Comparison of ENCODE assay signal across 12 cellular contexts in genomic region chr6:90222724-90223198, GRCh38.
DNase-seq lines count a peak whose midpoint lies in the region; ATAC-seq and TF ChIP-seq lines count a peak whose summit lies in the region.
"Had no signal": no experiment of that assay in that cellular context is flagged by ENCODE, and none has a peak within 500 bp of the region (broad histone marks: within the 10 kb centered on the region; RNA-seq: fewer than 3 reads in every experiment).

No MANE protein-coding gene starts in this region.

- peaks cover 30% of the 10 kb centered on the region for H3K4me1 Mint-ChIP-seq in T-helper 1 cell treated with Interleukin-12 subunit alpha and Interleukin-12 subunit beta and Interleukin-4 antibody, amounts not matched to agents 30 μg/mL and 1 μg/mL, for 36 hours (ENCODE audit: low read depth)
- peaks cover 40% of the 10 kb centered on the region for H3K4me1 Mint-ChIP-seq in activated CD4-positive, alpha-beta T cell treated with anti-CD3 and anti-CD28 coated beads, Interleukin-2, amount 10 ng/mL, durations not matched to agents 24 days and 14 days
- peaks cover 24 to 51% of the 10 kb centered on the region in 2 donors for H3K4me1 Mint-ChIP-seq in stimulated activated naive B cell treated with anti-CD40 and anti-IgM and Interleukin-4, amounts not matched to agents 10 μg/mL and 1 μg/mL and 100 μg/mL, for 72 hours

- H3K27me3 Mint-ChIP-seq in T-helper 1 cell treated with Interleukin-12 subunit alpha and Interleukin-12 subunit beta and Interleukin-4 antibody, amounts not matched to agents 30 μg/mL and 1 μg/mL, for 36 hours (ENCODE audit: low read depth) = no peaks in the 10 kb centered on the region
- no peaks in the 10 kb centered on the region for H3K27me3 Mint-ChIP-seq in activated CD4-positive, alpha-beta T cell treated with anti-CD3 and anti-CD28 coated beads, Interleukin-2, amount 10 ng/mL, durations not matched to agents 24 days and 14 days
- no peaks in the 10 kb centered on the region for H3K27me3 Mint-ChIP-seq in stimulated activated naive B cell treated with anti-CD40 and anti-IgM and Interleukin-4, amounts not matched to agents 10 μg/mL and 1 μg/mL and 100 μg/mL, for 72 hours

- no peak overlapping the region for H3K4me3 Mint-ChIP-seq in T-helper 1 cell treated with Interleukin-12 subunit alpha and Interleukin-12 subunit beta and Interleukin-4 antibody, amounts not matched to agents 30 μg/mL and 1 μg/mL, for 36 hours
- peak overlapping the region; percentile 10 for H3K4me3 Mint-ChIP-seq in activated CD4-positive, alpha-beta T cell treated with anti-CD3 and anti-CD28 coated beads, Interleukin-2, amount 10 ng/mL, durations not matched to agents 24 days and 14 days
- H3K4me3 Mint-ChIP-seq in stimulated activated naive B cell treated with anti-CD40 and anti-IgM and Interleukin-4, amounts not matched to agents 10 μg/mL and 1 μg/mL and 100 μg/mL, for 72 hours = peak overlapping the region in 1 of 2 donors; percentile 4

- no peak overlapping the region for H3K4me3 ChIP-seq in esophagus squamous epithelium
- H3K4me3 ChIP-seq: testis had no signal

- H3K9me3 Mint-ChIP-seq in T-helper 1 cell treated with Interleukin-12 subunit alpha and Interleukin-12 subunit beta and Interleukin-4 antibody, amounts not matched to agents 30 μg/mL and 1 μg/mL, for 36 hours = peaks cover 17% of the 10 kb centered on the region
- H3K9me3 Mint-ChIP-seq in activated CD4-positive, alpha-beta T cell treated with anti-CD3 and anti-CD28 coated beads, Interleukin-2, amount 10 ng/mL, durations not matched to agents 24 days and 14 days = peaks cover 18% of the 10 kb centered on the region
- H3K9me3 Mint-ChIP-seq in stimulated activated naive B cell treated with anti-CD40 and anti-IgM and Interleukin-4, amounts not matched to agents 10 μg/mL and 1 μg/mL and 100 μg/mL, for 72 hours = peaks cover 6 to 8% of the 10 kb centered on the region in 2 donors

- no peaks in the 10 kb centered on the region for H3K36me3 ChIP-seq in esophagus squamous epithelium

- peaks cover 37% of the 10 kb centered on the region for H3K36me3 Mint-ChIP-seq in T-helper 1 cell treated with Interleukin-12 subunit alpha and Interleukin-12 subunit beta and Interleukin-4 antibody, amounts not matched to agents 30 μg/mL and 1 μg/mL, for 36 hours (ENCODE audit: low read depth)
- peaks cover 49% of the 10 kb centered on the region for H3K36me3 Mint-ChIP-seq in activated CD4-positive, alpha-beta T cell treated with anti-CD3 and anti-CD28 coated beads, Interleukin-2, amount 10 ng/mL, durations not matched to agents 24 days and 14 days (ENCODE audit: low read depth)
- peaks cover 22 to 48% of the 10 kb centered on the region in 2 donors for H3K36me3 Mint-ChIP-seq in stimulated activated naive B cell treated with anti-CD40 and anti-IgM and Interleukin-4, amounts not matched to agents 10 μg/mL and 1 μg/mL and 100 μg/mL, for 72 hours

- no peaks in the 10 kb centered on the region for H3K27me3 ChIP-seq in esophagus squamous epithelium
- H3K27me3 ChIP-seq: testis had no signal

- ATAC-seq in stimulated activated naive B cell treated with anti-CD40 and anti-IgM and Interleukin-4, amounts not matched to agents 10 μg/mL and 1 μg/mL and 100 μg/mL, for 72 hours (replicated peaks) = peak; percentile 30 to 45
- ATAC-seq in HG02678 (IDR thresholded peaks at IDR 0.05; ENCODE audit: unreplicated experiment) (no peak), HG03378 (IDR thresholded peaks at IDR 0.05; ENCODE audit: unreplicated experiment) (no peak)
- ATAC-seq: sciatic nerve had no signal

- no peak for TF ChIP-seq CTCF in esophagus squamous epithelium (IDR thresholded peaks at IDR 0.05)

- H3K9me3 ChIP-seq in esophagus squamous epithelium = peaks cover 0 to 10% (median 10%) of the 10 kb centered on the region in 3 donors
- H3K9me3 ChIP-seq: testis had no signal

- DNase-seq in T-helper 1 cell = no peak
- no peak for DNase-seq in activated CD4-positive, alpha-beta T cell treated with anti-CD3 and anti-CD28 coated beads, Interleukin-2, amount 10 ng/mL, durations not matched to agents 24 days and 14 days
- DNase-seq in esophagus squamous epithelium (lab: John Stamatoyannopoulos, UW) = no peak
- no peak for DNase-seq in stimulated activated naive B cell treated with anti-CD40 and anti-IgM and Interleukin-4, amounts not matched to agents 10 μg/mL and 1 μg/mL and 100 μg/mL, for 72 hours
- no peak for DNase-seq in NCI-H2081 treated with DMSO at 0.1 percent for 48 hours (lab: John Stamatoyannopoulos, UW)
- DNase-seq: GDM1, NCI-H446 treated with DMSO at 0.1 percent for 48 hours, testis had no signal

- peaks cover 12 to 38% (median 23%) of the 10 kb centered on the region in 3 donors for H3K4me1 ChIP-seq in esophagus squamous epithelium

- 81 to 85% methylated on average over 9 to 10 of the region's 10 CpGs for WGBS in esophagus squamous epithelium, 2 donors

- H3K27ac Mint-ChIP-seq in T-helper 1 cell treated with Interleukin-12 subunit alpha and Interleukin-12 subunit beta and Interleukin-4 antibody, amounts not matched to agents 30 μg/mL and 1 μg/mL, for 36 hours = peak overlapping the region; percentile 42
- peak overlapping the region; percentile 78 for H3K27ac Mint-ChIP-seq in activated CD4-positive, alpha-beta T cell treated with anti-CD3 and anti-CD28 coated beads, Interleukin-2, amount 10 ng/mL, durations not matched to agents 24 days and 14 days
- H3K27ac Mint-ChIP-seq in stimulated activated naive B cell treated with anti-CD40 and anti-IgM and Interleukin-4, amounts not matched to agents 10 μg/mL and 1 μg/mL and 100 μg/mL, for 72 hours = peak overlapping the region; percentile 94

- peak overlapping the region in 3 of 4 donors; percentile 11 to 64 (median 45) for H3K27ac ChIP-seq in esophagus squamous epithelium
- H3K27ac ChIP-seq: testis had no signal

- intact Hi-C loops in activated CD4-positive, alpha-beta T cell treated with anti-CD3 and anti-CD28 coated beads, Interleukin-2, amount 10 ng/mL, durations not matched to agents 24 days and 14 days (cut with micrococcal nuclease) = no loop called here
- intact Hi-C loops in esophagus squamous epithelium (cut with DNase I) = no loop called here

- no peak for TF ChIP-seq POLR2A in esophagus squamous epithelium (IDR thresholded peaks at IDR 0.05)

Comparison
In these comparisons a context has a peak if more than half of its experiments do, and no peak if none do; other contexts are left out.
1. H3K27ac Mint-ChIP-seq: peak in every context shown above with its lines; median percentile 94 in stimulated activated naive B cell treated with anti-CD40 and anti-IgM and Interleukin-4, amounts not matched to agents 10 μg/mL and 1 μg/mL and 100 μg/mL, for 72 hours; 78 in activated CD4-positive, alpha-beta T cell treated with anti-CD3 and anti-CD28 coated beads, Interleukin-2, amount 10 ng/mL, durations not matched to agents 24 days and 14 days; 42 in T-helper 1 cell treated with Interleukin-12 subunit alpha and Interleukin-12 subunit beta and Interleukin-4 antibody, amounts not matched to agents 30 μg/mL and 1 μg/mL, for 36 hours.
2. ATAC-seq: peak in stimulated activated naive B cell treated with anti-CD40 and anti-IgM and Interleukin-4, amounts not matched to agents 10 μg/mL and 1 μg/mL and 100 μg/mL, for 72 hours (2 of 2); none in HG02678 (single experiment) and HG03378 (single experiment).